8 cellular contexts compared by ENCODE assay signal in the genomic region with DNA sequence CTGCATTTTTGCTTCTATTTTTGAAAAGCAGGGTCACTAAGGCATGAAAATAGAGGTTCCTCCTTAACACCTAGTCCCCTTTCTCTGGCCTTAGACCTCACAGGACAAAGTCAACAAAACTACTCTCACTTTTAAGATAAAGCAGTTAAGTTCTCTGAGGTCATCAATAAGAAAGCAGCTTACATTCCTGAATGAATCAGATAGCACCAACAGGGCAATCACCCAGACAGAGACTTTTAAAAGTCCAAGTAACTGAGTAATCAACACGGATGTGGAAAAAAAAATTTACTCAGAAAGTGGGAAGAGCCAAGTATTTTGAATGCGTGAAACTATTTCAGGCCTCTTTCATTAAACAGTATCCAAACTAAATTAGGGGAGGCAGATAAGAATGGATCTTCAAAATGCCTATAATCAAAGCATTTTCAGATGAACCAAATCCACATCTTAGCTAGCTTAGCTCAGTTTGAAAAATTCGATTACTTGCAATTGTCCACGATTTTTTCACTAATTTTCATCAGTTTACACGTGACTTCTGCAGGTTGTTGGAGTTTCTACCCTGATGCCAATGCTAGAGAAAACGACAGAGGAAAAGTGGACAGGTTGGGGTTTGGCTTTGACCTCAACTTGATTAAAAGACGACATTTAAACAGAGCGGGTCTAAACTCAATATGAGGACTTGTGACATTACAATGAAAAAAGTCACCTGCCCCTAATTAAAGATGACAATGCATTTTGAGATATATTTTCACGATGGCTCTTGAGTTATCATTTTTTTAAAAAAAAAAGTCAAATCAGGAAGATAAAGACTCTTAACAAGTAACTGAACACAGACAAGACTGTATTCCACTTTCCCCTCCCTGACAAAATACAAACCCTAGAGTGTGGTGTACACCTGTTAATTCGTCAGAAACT. TPM values are rescaled to one million over a fixed set of nuclear protein-coding genes. Genes with fewer than 3 reads are reported as not detected.
A peak's percentile ranks its signal among the peaks of the same experiment; 100 is the strongest.
DNase-seq lines count a peak whose midpoint lies in the region; ATAC-seq and TF ChIP-seq lines count a peak whose summit lies in the region.

No MANE protein-coding gene starts in this region.

- H3K4me1 ChIP-seq in gastroesophageal sphincter: peaks cover 0 to 27% (median 5%) of the 10 kb centered on the region in 3 donors
- peaks cover 15% of the 10 kb centered on the region for H3K4me1 ChIP-seq in psoas muscle

- H3K27ac ChIP-seq in gastroesophageal sphincter (peak overlapping the region; percentile 22 to 90 (median 57)), psoas muscle (peak overlapping the region; percentile 67)

- intact Hi-C loops in psoas muscle (cut with DNase I): loop anchor here (5.0 to 10.0 kb wide), 2 partner anchors 155 to 172 kb away; no protein-coding TSS in a partner anchor

- H3K4me3 ChIP-seq in gastroesophageal sphincter (peak overlapping the region; percentile 62 to 72), psoas muscle (peak overlapping the region; percentile 81)

- DNase-seq in GM03348 (ENCODE audit: low spot score) (peak; percentile 79), psoas muscle (no peak), NOMO-1 treated with dmso at 0.1 percent for 144 hours (lab: John Stamatoyannopoulos, UW; ENCODE audit: unreplicated experiment) (no peak), DMS114 treated with DMSO at 0.1 percent for 48 hours (lab: John Stamatoyannopoulos, UW; ENCODE audit: unreplicated experiment) (no peak), HUDEP-2 (lab: John Stamatoyannopoulos, UW; ENCODE audit: unreplicated experiment in 76 of 76) (no peak)
- no peak for DNase-seq in effector CD8-positive, alpha-beta T cell (lab: John Stamatoyannopoulos, UW)

- 21 to 29% methylated on average over 10 of the region's 10 CpGs for WGBS in gastroesophageal sphincter (ENCODE audit: low coverage in 1 of 2), 2 donors
- WGBS in psoas muscle, 3 donors: 36 to 58% (median 39%) methylated on average over 10 of the region's 10 CpGs

- TF ChIP-seq POLR2A in gastroesophageal sphincter (IDR thresholded peaks at IDR 0.05): no peak

- H3K36me3 ChIP-seq in gastroesophageal sphincter (no peaks in the 10 kb centered on the region), psoas muscle (ENCODE audit: insufficient read depth in 1 of 2, low read depth in 1 of 2) (peaks cover 4 to 33% of the 10 kb centered on the region in 2 donors)

- H3K27me3 ChIP-seq in gastroesophageal sphincter: no peaks in the 10 kb centered on the region
- H3K27me3 ChIP-seq in psoas muscle (ENCODE audit: insufficient read depth in 3 of 3, low read length in 2 of 3): no peaks in the 10 kb centered on the region

- ATAC-seq in SK-N-SH treated with all-trans-retinoic acid at 6 μM for 48 hours: peak; percentile 55
- ATAC-seq in gastroesophageal sphincter: no peak
- peak in 1 of 4 donors; percentile 38 for ATAC-seq in psoas muscle

- no peak for TF ChIP-seq CTCF in gastroesophageal sphincter (IDR thresholded peaks at IDR 0.05)
- TF ChIP-seq CTCF in psoas muscle (IDR thresholded peaks at IDR 0.05): no peak

- no peak for TF ChIP-seq EP300 in gastroesophageal sphincter (IDR thresholded peaks at IDR 0.05)

- H3K9me3 ChIP-seq in gastroesophageal sphincter: no peaks in the 10 kb centered on the region
- no peaks in the 10 kb centered on the region for H3K9me3 ChIP-seq in psoas muscle

TF ChIP-seq in SK-N-SH treated with all-trans-retinoic acid at 6 μM for 48 hours, 23 proteins besides CTCF, POLR2A, EP300 and RAD21:
- no peak for TF ChIP-seq ESRRG (CRISPR knock-in tag; IDR thresholded peaks at IDR 0.05)
- peak; percentile 41; the same call in 1 of the 2 replicates for TF ChIP-seq ISL1 (CRISPR knock-in tag; IDR thresholded peaks at IDR 0.05)
- TF ChIP-seq ARNTL (CRISPR knock-in tag; IDR thresholded peaks at IDR 0.05; ENCODE audit: borderline replicate concordance, low read depth): no peak
- TF ChIP-seq RARB (CRISPR knock-in tag; IDR thresholded peaks at IDR 0.05): no peak

RNA-seq across cellular contexts. Expression of a gene that starts 1.6 kb away (rescaled TPM):
- total RNA-seq in gastroesophageal sphincter (10 to 100 TPM; 18.4 to 25.9 (median 22.5) TPM), psoas muscle (10 to 100 TPM; 16.3 to 27.6 (median 23.6) TPM)
- polyA plus RNA-seq in psoas muscle: 10 to 100 TPM in 2 of 3 donors, 1 to 10 TPM in 1; 6.1 to 21.6 (median 16.1) TPM

RNA-seq across cellular contexts. Expression of a gene that starts 59.6 kb away (rescaled TPM):
- 10 to 100 TPM; 22.8 to 32.8 (median 24.0) TPM for total RNA-seq in gastroesophageal sphincter
- total RNA-seq in psoas muscle: 10 to 100 TPM; 16.9 to 22.5 (median 20.2) TPM
- 10 to 100 TPM; 15.1 to 26.4 (median 15.8) TPM for polyA plus RNA-seq in psoas muscle
